14 cellular contexts compared by ENCODE assay signal in the genomic region with DNA sequence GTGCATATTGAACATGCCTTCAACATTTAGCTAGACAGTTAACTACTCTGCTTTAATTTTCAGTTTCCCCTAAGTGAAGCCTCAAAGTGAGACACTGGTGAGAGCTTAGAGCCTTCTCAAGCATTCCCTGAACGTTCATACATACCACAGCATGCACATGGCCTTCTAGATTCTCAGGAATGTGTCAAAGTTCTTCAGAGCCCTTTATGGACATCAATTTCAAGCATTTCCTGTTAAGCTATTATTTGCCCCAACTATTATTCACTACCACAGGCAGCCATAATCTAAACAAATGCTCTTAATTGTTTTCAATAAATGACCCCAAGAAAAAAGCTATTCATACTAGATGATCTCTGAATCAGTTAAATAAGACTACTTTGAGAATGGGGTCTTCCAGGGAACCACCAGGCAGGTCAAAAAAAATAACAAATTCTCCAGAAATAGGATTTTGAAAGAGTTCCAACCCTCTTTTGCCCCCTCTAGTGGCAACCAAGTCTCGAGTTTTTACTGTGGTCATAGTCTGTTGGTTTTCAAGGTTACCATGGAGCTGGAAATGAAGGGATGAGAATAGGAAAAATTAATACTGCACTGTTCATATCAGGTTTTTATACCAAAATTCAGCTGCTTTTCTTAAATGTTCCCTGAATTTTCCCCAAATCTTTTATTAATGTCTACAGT.
DNase-seq lines count a peak whose midpoint lies in the region; ATAC-seq and TF ChIP-seq lines count a peak whose summit lies in the region.
"Had no signal": no experiment of that assay in that cellular context is flagged by ENCODE, and none has a peak within 500 bp of the region (broad histone marks: within the 10 kb centered on the region; RNA-seq: fewer than 3 reads in every experiment).

No MANE protein-coding gene starts in this region.

- ATAC-seq in heart left ventricle (no peak), GM21390 (IDR thresholded peaks at IDR 0.05; ENCODE audit: unreplicated experiment) (no peak)

- TF ChIP-seq POLR2A in heart left ventricle (IDR thresholded peaks at IDR 0.05), result no peak
- TF ChIP-seq POLR2A in sigmoid colon (IDR thresholded peaks at IDR 0.05), result no peak

- TF ChIP-seq CTCF in left ventricle myocardium inferior (IDR thresholded peaks at IDR 0.05; ENCODE audit: borderline replicate concordance) (peak; percentile 27), heart left ventricle (IDR thresholded peaks at IDR 0.05) (peak in 5 of 12 donors; percentile 10 to 37 (median 29)), fibroblast of the aortic adventitia (IDR thresholded peaks at IDR 0.05; ENCODE audit: insufficient read depth, low read length) (peak; percentile 23), sigmoid colon (IDR thresholded peaks at IDR 0.05) (no peak)

- H3K36me3 ChIP-seq in left ventricle myocardium inferior (no peaks in the 10 kb centered on the region), heart left ventricle (no peaks in the 10 kb centered on the region), sigmoid colon (no peaks in the 10 kb centered on the region)
- H3K36me3 ChIP-seq: SJCRH30 had no signal

- WGBS in heart left ventricle, 4 donors, result 41 to 55% (median 45%) methylated on average over 2 of the region's 2 CpGs
- WGBS in sigmoid colon, 2 donors, result 39 to 48% methylated on average over 2 of the region's 2 CpGs

- intact Hi-C loops in left ventricle myocardium inferior (cut with micrococcal nuclease) (loop anchor here (5.0 kb wide), 1 partner anchor 199 kb away; no protein-coding TSS in a partner anchor), heart left ventricle (cut with DNase I) (no loop called here), sigmoid colon (cut with DNase I) (no loop called here)

- H3K4me3 ChIP-seq in left ventricle myocardium inferior (no peak overlapping the region), heart left ventricle (no peak overlapping the region), fibroblast of the aortic adventitia (ENCODE audit: low read depth, low read length) (no peak overlapping the region), sigmoid colon (no peak overlapping the region)
- H3K4me3 ChIP-seq: SJCRH30 had no signal

- H3K9me3 ChIP-seq in left ventricle myocardium inferior (replicated peaks) (peaks cover 34% of the 10 kb centered on the region), heart left ventricle (peaks cover 0 to 36% (median 23%) of the 10 kb centered on the region in 12 donors), sigmoid colon (peaks cover 0 to 3% (median 0%) of the 10 kb centered on the region in 4 donors)

- DNase-seq in left ventricle myocardium inferior, result no peak
- DNase-seq in heart left ventricle, result no peak
- peak; percentile 14 for DNase-seq in OCI-M1 (lab: John Stamatoyannopoulos, UW)
- DNase-seq in fibroblast of the aortic adventitia (ENCODE audit: low read depth), result peak; percentile 1
- DNase-seq in sigmoid colon, result no peak
- DNase-seq in SHP77 treated with DMSO at 0.1 percent for 48 hours (lab: John Stamatoyannopoulos, UW), result no peak
- DNase-seq in AG20443 (ENCODE audit: low spot score), result no peak
- DNase-seq: activated CD4-positive, alpha-beta T cell treated with anti-CD3 and anti-CD28 coated beads, Interleukin-2, amount 50 U/mL, for 4 hours; activated naive CD4-positive, alpha-beta T cell treated with anti-CD3 and anti-CD28 coated beads, Interleukin-2, amount 10 ng/mL, durations not matched to agents 7 days and 5 days; naive B cell; NCI-H2107; stimulated activated CD4-positive, alpha-beta T cell treated with anti-CD3 and anti-CD28 coated beads, Interleukin-12 subunit alpha, Interleukin-12 subunit beta, amount 100 ng/mL, for 4 hours had no signal

- no peaks in the 10 kb centered on the region for H3K27me3 ChIP-seq in left ventricle myocardium inferior (ENCODE audit: low read depth)
- no peaks in the 10 kb centered on the region for H3K27me3 ChIP-seq in heart left ventricle
- H3K27me3 ChIP-seq in sigmoid colon, result no peaks in the 10 kb centered on the region
- H3K27me3 ChIP-seq: SJCRH30 had no signal

- H3K27ac ChIP-seq in left ventricle myocardium inferior (replicated peaks) (no peak overlapping the region), heart left ventricle (no peak overlapping the region), sigmoid colon (no peak overlapping the region)
- H3K27ac ChIP-seq: SJCRH30 had no signal

- no peak for TF ChIP-seq EP300 in sigmoid colon (IDR thresholded peaks at IDR 0.05)

- H3K4me1 ChIP-seq in left ventricle myocardium inferior (no peaks in the 10 kb centered on the region), heart left ventricle (no peaks in the 10 kb centered on the region), sigmoid colon (no peaks in the 10 kb centered on the region)
- H3K4me1 ChIP-seq: SJCRH30 had no signal

Comparison
In these comparisons a context has a peak if more than half of its experiments do, and no peak if none do; other contexts are left out.
1. DNase-seq: peak in OCI-M1 (single experiment) and fibroblast of the aortic adventitia (single experiment); none in left ventricle myocardium inferior (single experiment), heart left ventricle (0 of 5), sigmoid colon (single experiment), SHP77 treated with DMSO at 0.1 percent for 48 hours (single experiment) and AG20443 (single experiment).
2. CTCF ChIP-seq: peak in left ventricle myocardium inferior (single experiment) and fibroblast of the aortic adventitia (single experiment); none in sigmoid colon (0 of 4).